Comparison of ENCODE assay signal across 8 cellular contexts in the genomic region with DNA sequence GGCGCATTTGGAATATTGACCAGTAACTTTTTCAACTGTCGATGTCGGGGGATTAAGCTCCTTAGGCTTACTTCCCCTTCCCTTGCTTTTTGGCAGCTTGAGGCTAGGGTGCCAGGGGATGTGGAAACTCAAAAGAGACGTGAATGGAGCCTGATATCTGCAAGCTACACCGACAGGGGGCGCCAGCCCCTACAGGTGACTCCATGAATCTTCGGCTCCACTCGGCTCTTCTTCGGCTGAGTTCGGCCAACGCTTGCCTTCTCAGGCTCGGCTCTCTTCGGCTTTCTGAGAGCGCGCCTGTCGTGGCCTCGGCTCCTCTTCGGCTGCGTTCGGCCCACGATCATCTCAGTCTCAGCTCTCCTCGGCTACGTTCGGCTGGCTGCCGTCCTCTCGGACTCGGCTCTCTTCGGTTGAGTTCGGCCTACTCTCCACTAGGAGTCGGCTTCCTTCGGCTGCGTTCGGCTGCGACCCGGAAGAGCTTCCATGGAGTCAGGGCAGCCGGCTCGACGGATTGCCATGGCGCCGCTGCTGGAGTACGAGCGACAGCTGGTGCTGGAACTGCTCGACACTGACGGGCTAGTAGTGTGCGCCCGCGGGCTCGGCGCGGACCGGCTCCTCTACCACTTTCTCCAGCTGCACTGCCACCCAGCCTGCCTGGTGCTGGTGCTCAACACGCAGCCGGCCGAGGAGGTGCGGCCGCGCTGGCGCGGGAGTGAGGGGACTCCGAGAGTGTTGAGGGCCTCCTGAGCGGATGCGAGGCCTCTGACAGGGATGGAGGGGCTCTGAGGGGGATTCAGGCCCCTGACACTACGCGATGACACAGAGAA. TPM values are rescaled to one million over a fixed set of nuclear protein-coding genes. Genes with fewer than 3 reads are reported as not detected.
A peak's percentile ranks its signal among the peaks of the same experiment; 100 is the strongest.
DNase-seq lines count a peak whose midpoint lies in the region; ATAC-seq, FAIRE-seq and TF ChIP-seq lines count a peak whose summit lies in the region.

A gene (plus strand): TSS at position 472 of the 827 bp plus-strand sequence. CDS start 12 bp downstream, at position 484.

- peak within 1 kb of the TSS; percentile 83 for H3K4me3 ChIP-seq in BJ (ENCODE audit: low read depth, low read length)
- peak within 1 kb of the TSS; percentile 92 to 96 for H3K4me3 ChIP-seq in kidney (ENCODE audit: low read length in 2 of 2)

- H3K4me3 Mint-ChIP-seq in chondrocyte (ENCODE audit: unreplicated experiment): peak within 1 kb of the TSS; percentile 96

- H3K27me3 Mint-ChIP-seq in chondrocyte (ENCODE audit: low read depth): no peaks in the 10 kb centered on the region

- peak within 1 kb of the TSS; percentile 38 to 73 for H3K27ac ChIP-seq in kidney (ENCODE audit: low read depth in 2 of 2, low read length in 2 of 2)

- CTCF ChIA-PET in BJ (lab: Yijun Ruan, JAX): interaction anchor here (0.6 to 3.2 kb wide), 48 partner anchors 8 to 706 kb away, joined by 3 to 28 read pairs (median 4); no protein-coding TSS in a partner anchor

- peak; percentile 87 for TF ChIP-seq POLR2A in GM19193 (IDR thresholded peaks at IDR 0.05; ENCODE audit: extremely low read depth, insufficient read depth, insufficient read length)

- peak; percentile 97 for ATAC-seq in HG03439 (IDR thresholded peaks at IDR 0.05; ENCODE audit: unreplicated experiment)

- DNase-seq in BJ (ENCODE audit: low read depth): peak; percentile 96
- peak; percentile 90 for DNase-seq in NCI-H510A (lab: John Stamatoyannopoulos, UW)
- DNase-seq in activated CD4-positive, alpha-beta T cell treated with anti-CD3 and anti-CD28 coated beads for 1 hour: peak; percentile 96
- DNase-seq in chondrocyte (ENCODE audit: low spot score): peak; percentile 99
- peak; percentile 100 for DNase-seq in kidney
- peak; percentile 99 for DNase-seq in stimulated activated CD4-positive, alpha-beta T cell treated with anti-CD3 and anti-CD28 coated beads, Interleukin-15, amount 100 ng/mL, for 24 hours

- intact Hi-C loops in kidney (cut with DNase I): no loop called here

- no peaks in the 10 kb centered on the region for H3K36me3 Mint-ChIP-seq in chondrocyte (ENCODE audit: low read depth)

- POLR2A ChIA-PET in BJ (lab: Charles Lee): no interaction called here

- H3K9me3 Mint-ChIP-seq in chondrocyte (ENCODE audit: low read depth): no peaks in the 10 kb centered on the region

- FAIRE-seq in kidney (lab: Jason Lieb, UNC): peak; percentile 99

- TF ChIP-seq CTCF in BJ (IDR thresholded peaks at IDR 0.05; ENCODE audit: insufficient read depth, low read depth, low read length) (peak; percentile 95), chondrocyte (IDR thresholded peaks at IDR 0.05) (peak; percentile 99), kidney (IDR thresholded peaks at IDR 0.05; ENCODE audit: borderline replicate concordance, extremely low read depth, insufficient read depth) (peak; percentile 84)

- H3K9ac ChIP-seq in kidney (ENCODE audit: low read length in 2 of 2): peak within 1 kb of the TSS; percentile 95 to 99

- H3K27me3 ChIP-seq in BJ (ENCODE audit: control insufficient read depth, insufficient read depth, low read length): no peaks in the 10 kb centered on the region; the same call in 1 of the 2 replicates

- H3K36me3 ChIP-seq in BJ (ENCODE audit: control insufficient read depth, insufficient read depth, low read length): peaks cover 1% of the 10 kb centered on the region; the same call in 1 of the 2 replicates
- H3K36me3 ChIP-seq in kidney (ENCODE audit: control insufficient read depth in 1 of 2, insufficient read depth in 2 of 2, low read length in 2 of 2): no peaks in the 10 kb centered on the region

- H3K4me1 Mint-ChIP-seq in chondrocyte (ENCODE audit: low read depth): peaks cover 38% of the 10 kb centered on the region

- H3K9me3 ChIP-seq in kidney (ENCODE audit: control insufficient read depth in 1 of 2, low read length in 2 of 2): no peaks in the 10 kb centered on the region

- H3K4me1 ChIP-seq in kidney (ENCODE audit: control insufficient read depth in 1 of 2, insufficient read depth in 1 of 2, low read depth in 1 of 2, low read length in 2 of 2): peaks cover 9 to 11% of the 10 kb centered on the region in 2 donors

- peak within 1 kb of the TSS; percentile 82 for H3K27ac Mint-ChIP-seq in chondrocyte (ENCODE audit: unreplicated experiment)

RNA-seq across cellular contexts. Expression of the gene that starts here (rescaled TPM):
- polyA plus RNA-seq in BJ (2011; rRNA removed) (4.9 and 6.6 TPM in 2 replicates), kidney (ENCODE audit: insufficient read depth, low read depth, low replicate concordance) (2.0 TPM)
- 4.4 and 8.6 TPM in 2 replicates for polyA minus RNA-seq in BJ (2011; rRNA and poly(A)+ RNA removed)
- total RNA-seq in chondrocyte (16.8 to 19.5 TPM (median 18.5 TPM) in 3 replicates), kidney (10.5 TPM)

Comparison
In these comparisons a context has a peak if more than half of its experiments do, and no peak if none do; other contexts are left out.
1. Peak in every context shown above with its lines: DNase-seq, ATAC-seq, H3K4me3 ChIP-seq and H3K27ac ChIP-seq.